8 cellular contexts compared by ENCODE assay signal in the genomic region with DNA sequence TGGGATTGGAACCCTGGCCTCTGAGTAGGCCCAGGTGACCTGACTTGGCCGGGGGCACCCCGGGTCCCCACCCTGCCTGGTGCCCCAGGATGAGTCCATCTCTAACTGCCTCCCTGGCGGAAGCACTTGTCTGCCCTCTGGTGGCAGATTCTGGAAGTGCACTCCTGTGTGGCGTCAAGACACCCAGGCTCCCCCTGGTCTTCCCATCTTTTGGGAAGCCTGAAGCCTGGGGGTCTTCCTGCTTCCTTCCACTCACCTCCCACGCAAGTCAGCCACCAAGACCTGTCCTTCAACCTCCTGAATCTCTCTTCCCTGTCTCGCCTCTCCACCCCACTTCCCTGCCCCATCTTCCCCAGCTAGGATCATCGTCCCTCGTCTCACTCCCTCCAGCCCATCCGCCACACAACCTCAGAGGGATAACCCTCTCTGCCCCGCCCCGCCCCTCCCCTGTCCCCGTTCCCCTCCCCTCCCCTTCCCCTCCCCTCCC. TPM values are rescaled to one million over a fixed set of nuclear protein-coding genes. Genes with fewer than 3 reads are reported as not detected.
DNase-seq lines count a peak whose midpoint lies in the region; ATAC-seq and TF ChIP-seq lines count a peak whose summit lies in the region.

No MANE protein-coding gene starts in this region.

- ATAC-seq in esophagus mucosa (peak; percentile 69), naive B cell (ENCODE audit: low read depth in 2 of 2) (peak; percentile 89 to 94), GM21515 (IDR thresholded peaks at IDR 0.05; ENCODE audit: unreplicated experiment) (no peak)

- H3K27me3 Mint-ChIP-seq in naive B cell = no peaks in the 10 kb centered on the region

- peaks cover 0 to 9% of the 10 kb centered on the region in 2 donors for H3K36me3 Mint-ChIP-seq in naive B cell

- DNase-seq in HFF-Myc (ENCODE audit: extremely low read depth, low read depth) (no peak), NOMO-1 (lab: John Stamatoyannopoulos, UW; ENCODE audit: unreplicated experiment in 2 of 2) (peak; percentile 27 to 62), naive B cell (peak; percentile 78)
- peak; percentile 95 for DNase-seq in activated CD8-positive, alpha-beta memory T cell treated with anti-CD3 and anti-CD28 coated beads, Interleukin-2, amount 50 U/mL, for 4 hours
- DNase-seq in stimulated activated CD8-positive, alpha-beta memory T cell treated with anti-CD3 and anti-CD28 coated beads, Interleukin-7, amount 100 ng/mL, for 48 hours (ENCODE audit: extremely low read depth in 1 of 2, low read depth in 1 of 2) = peak; percentile 62 to 75

- H3K4me3 Mint-ChIP-seq in naive B cell = peak overlapping the region in 4 of 8 donors; percentile 1 to 46 (median 36)

- peak overlapping the region; percentile 40 to 99 (median 88) for H3K27ac Mint-ChIP-seq in naive B cell

- TF ChIP-seq CTCF in C4-2B (conservative IDR thresholded peaks at IDR 0.05) = peak; percentile 80
- TF ChIP-seq CTCF in HFF-Myc (IDR thresholded peaks at IDR 0.05; ENCODE audit: low read depth, low read length, missing control alignments) = peak; percentile 98

- H3K4me1 Mint-ChIP-seq in naive B cell = peaks cover 24 to 49% (median 33%) of the 10 kb centered on the region in 3 donors

- no peak overlapping the region for H3K27ac ChIP-seq in C4-2B

- H3K4me3 ChIP-seq in HFF-Myc (replicated peaks; ENCODE audit: low read depth, low read length) = no peak overlapping the region

- no peaks in the 10 kb centered on the region for H3K9me3 Mint-ChIP-seq in naive B cell

RNA-seq across cellular contexts. Expression of gene RABAC1, which starts 7.4 kb away (rescaled TPM):
- total RNA-seq in esophagus mucosa = 67.9 TPM
- polyA plus RNA-seq in naive B cell (ENCODE audit: low read depth in 6 of 6) = 100 to 1,000 TPM; 218 to 268 (median 245) TPM

RNA-seq across cellular contexts. Expression of gene ERFL, which starts 23.5 kb away (rescaled TPM):
- total RNA-seq in esophagus mucosa = not detected
- polyA plus RNA-seq in naive B cell (ENCODE audit: low read depth in 6 of 6) = not detected

RNA-seq across cellular contexts. Expression of gene ATP1A3, which starts 42.3 kb away (rescaled TPM):
- 0.32 TPM for total RNA-seq in esophagus mucosa
- 1 to 10 TPM in 1 of 6 donors, under 1 TPM in 4, not detected in 1; 0.29 to 1.1 (median 0.45) TPM for polyA plus RNA-seq in naive B cell (ENCODE audit: low read depth in 6 of 6)
